21 cellular contexts compared by ENCODE assay signal in genomic region chr15:84894743-84895425, GRCh38. TPM values are rescaled to one million over a fixed set of nuclear protein-coding genes. Genes with fewer than 3 reads are reported as not detected.
DNase-seq lines count a peak whose midpoint lies in the region; ATAC-seq, FAIRE-seq and TF ChIP-seq lines count a peak whose summit lies in the region.
"Had no signal": no experiment of that assay in that cellular context is flagged by ENCODE, and none has a peak within 500 bp of the region (broad histone marks: within the 10 kb centered on the region; RNA-seq: fewer than 3 reads in every experiment).

No MANE protein-coding gene starts in this region.

- no peak overlapping the region for H4K8ac ChIP-seq in mesendoderm (ENCODE audit: low read depth, low read length)

- H3K27me3 Mint-ChIP-seq in stimulated activated naive CD8-positive, alpha-beta T cell treated with anti-CD3 and anti-CD28 coated beads, Interleukin-15, amount 100 ng/mL, for 72 hours = peaks cover 9% of the 10 kb centered on the region

- H3K4me1 ChIP-seq in K562 (replicated peaks in 1 of 2; ENCODE audit: control insufficient read depth in 2 of 2, insufficient read depth in 2 of 2, low read length in 2 of 2) = no peaks in the 10 kb centered on the region; a peak in 1 of 5 replicates
- no peaks in the 10 kb centered on the region for H3K4me1 ChIP-seq in mesendoderm (ENCODE audit: control insufficient read depth, low read depth, low read length)
- H3K4me1 ChIP-seq: HAP-1 had no signal

- ATAC-seq in K562 (peak; percentile 61), HG03565 (IDR thresholded peaks at IDR 0.05; ENCODE audit: unreplicated experiment) (no peak), HG02623 (IDR thresholded peaks at IDR 0.05; ENCODE audit: unreplicated experiment) (no peak)
- ATAC-seq in stimulated activated naive CD8-positive, alpha-beta T cell treated with anti-CD3 and anti-CD28 coated beads, Interleukin-15, amount 100 ng/mL, for 72 hours = no peak
- ATAC-seq: SK-N-SH treated with all-trans-retinoic acid at 6 μM for 48 hours had no signal

- H3K4me2 ChIP-seq in K562 (ENCODE audit: insufficient read depth, low read length) = no peak overlapping the region
- H3K4me2 ChIP-seq in mesendoderm (ENCODE audit: low read length) = no peak overlapping the region
- H3K4me2 ChIP-seq: A549 had no signal

- H3K9me3 Mint-ChIP-seq in stimulated activated naive CD8-positive, alpha-beta T cell treated with anti-CD3 and anti-CD28 coated beads, Interleukin-15, amount 100 ng/mL, for 72 hours = peaks cover 0 to 8% of the 10 kb centered on the region in 2 donors

- H3K36me3 ChIP-seq in K562 (ENCODE audit: control insufficient read depth, insufficient read depth, low read length) (no peaks in the 10 kb centered on the region), mesendoderm (ENCODE audit: control insufficient read depth, insufficient read depth, low read length) (no peaks in the 10 kb centered on the region)
- H3K36me3 ChIP-seq: HAP-1 had no signal

- no peak for TF ChIP-seq RAD21 in K562 (CRISPR knock-in tag; conservative IDR thresholded peaks at IDR 0.05 in 1 of 2, IDR thresholded peaks at IDR 0.05 in 1 of 2)

- H3K23ac ChIP-seq in mesendoderm (ENCODE audit: low read length) = no peak overlapping the region

- H2AK5ac ChIP-seq in mesendoderm (ENCODE audit: low read length) = no peak overlapping the region

- TF ChIP-seq EP300 in K562 (IDR thresholded peaks at IDR 0.05; ENCODE audit: low read length) = no peak

- BruUV-seq in K562 (replicated peaks; lab: Mats Ljungman, UMichigan) = no TSS peak

- CTCF ChIA-PET in K562 (lab: Yijun Ruan, JAX; ENCODE audit: low intra/inter-chr PET ratio) = interaction anchor here (0.6 kb wide), 1 partner anchor 106 kb away, joined by 3 read pairs; no protein-coding TSS in a partner anchor

- H2BK15ac ChIP-seq in mesendoderm (replicated peaks; ENCODE audit: low read depth) = no peak overlapping the region

- no peaks in the 10 kb centered on the region for H3K79me1 ChIP-seq in mesendoderm (ENCODE audit: low read length)

- no peak for FAIRE-seq in K562 (lab: Jason Lieb, UNC)
- no peak for FAIRE-seq in HTR-8/SVneo (lab: Jason Lieb, UNC)
- FAIRE-seq: A549 had no signal

- WGBS in K562 (ENCODE audit: insufficient coverage, low coverage, missing lambda C conversion rate) = 11% methylated on average over 12 of the region's 12 CpGs
- WGBS in mesendoderm (ENCODE audit: extremely low coverage, insufficient coverage, low lambda C conversion rate) = no CpG with 5 or more reads among the region's 12 CpGs

- H3K4me3 ChIP-seq in K562 (no peak overlapping the region), mesendoderm (ENCODE audit: low read length) (no peak overlapping the region)
- H3K4me3 ChIP-seq: A549, HAP-1 had no signal

- no peak overlapping the region for H2BK5ac ChIP-seq in mesendoderm (ENCODE audit: low read length)

- H3K18ac ChIP-seq in mesendoderm (ENCODE audit: low read length) = no peak overlapping the region

- no peaks in the 10 kb centered on the region for H3K9me3 ChIP-seq in K562 (replicated peaks; ENCODE audit: control insufficient read depth, insufficient read depth, low read depth, low read length)
- H3K9me3 ChIP-seq: A549, HAP-1 had no signal

- H3K79me2 ChIP-seq in K562 (ENCODE audit: control insufficient read depth, insufficient read depth, low read length) (no peaks in the 10 kb centered on the region), mesendoderm (ENCODE audit: control insufficient read depth, insufficient read depth, low read length) (no peaks in the 10 kb centered on the region)

- H3K27me3 ChIP-seq in K562 (ENCODE audit: control insufficient read depth in 2 of 2, insufficient read depth in 2 of 2, low read length in 2 of 2) (peaks cover 19 to 43% of the 10 kb centered on the region in 2 experiments; a peak in 3 of 5 replicates), mesendoderm (ENCODE audit: insufficient read depth, low read length, poor library complexity) (no peaks in the 10 kb centered on the region)

- in situ Hi-C loops in K562 (cut with MboI) = loop anchor here (25.0 kb wide), 1 partner anchor 308 kb away; no protein-coding TSS in a partner anchor

- H3K56ac ChIP-seq in mesendoderm (ENCODE audit: low read length) = no peak overlapping the region

- H3K9ac ChIP-seq in K562 (ENCODE audit: insufficient read depth in 1 of 2, low read depth in 2 of 2, low read length in 2 of 2) (peak overlapping the region in 1 of 2 experiments; percentile 28; a peak in 2 of 4 replicates), mesendoderm (ENCODE audit: low read length) (no peak overlapping the region)

- no peak for TF ChIP-seq POLR2A in K562 (conservative IDR thresholded peaks at IDR 0.05)

- no peak overlapping the region for H2BK120ac ChIP-seq in mesendoderm (ENCODE audit: low read depth, low read length)

- no peak overlapping the region for H2AFZ ChIP-seq in K562 (ENCODE audit: low read depth, low read length)

- H3K4ac ChIP-seq in mesendoderm (ENCODE audit: low read depth, low read length) = no peak overlapping the region

- intact Hi-C loops in K562 (cut with micrococcal nuclease) = no loop called here

- no peak overlapping the region for H3K27ac ChIP-seq in K562 (ENCODE audit: extremely low read depth, low read depth, low read length)
- no peak overlapping the region for H3K27ac ChIP-seq in mesendoderm (ENCODE audit: low read depth, low read length)
- H3K27ac ChIP-seq: HL-60 had no signal

- no peak for TF ChIP-seq CTCF in K562 (IDR thresholded peaks at IDR 0.05 in 2 of 3, conservative IDR thresholded peaks at IDR 0.05 in 1 of 3; ENCODE audit: insufficient read depth in 2 of 3, low read depth in 1 of 3, low read length in 3 of 3)

- no peaks in the 10 kb centered on the region for H3K4me1 Mint-ChIP-seq in stimulated activated naive CD8-positive, alpha-beta T cell treated with anti-CD3 and anti-CD28 coated beads, Interleukin-15, amount 100 ng/mL, for 72 hours

- H3K9me1 ChIP-seq in K562 (ENCODE audit: control insufficient read depth, insufficient read depth, low read length) = no peaks in the 10 kb centered on the region

- no peaks in the 10 kb centered on the region for H4K20me1 ChIP-seq in K562 (replicated peaks; ENCODE audit: control insufficient read depth, insufficient read depth, low read length)

- no peak overlapping the region for H3K4me3 Mint-ChIP-seq in stimulated activated naive CD8-positive, alpha-beta T cell treated with anti-CD3 and anti-CD28 coated beads, Interleukin-15, amount 100 ng/mL, for 72 hours
- H3K4me3 Mint-ChIP-seq: CD14-positive monocyte had no signal

- no peak overlapping the region for H4K5ac ChIP-seq in mesendoderm (ENCODE audit: low read length)

- DNase-seq in ELF-1 (ENCODE audit: low read depth, low spot score) = peak; percentile 94
- DNase-seq in HT-29 (ENCODE audit: low spot score) = peak; percentile 53
- DNase-seq in K562 (ENCODE audit: extremely low read depth in 1 of 4, low spot score in 3 of 4) = no peak
- DNase-seq in mesendoderm = peak; percentile 42
- DNase-seq in HTR-8/SVneo (ENCODE audit: insufficient read length, low spot score) = no peak
- DNase-seq in stimulated activated naive CD8-positive, alpha-beta T cell treated with anti-CD3 and anti-CD28 coated beads, Interleukin-15, amount 100 ng/mL, for 72 hours = no peak
- DNase-seq: COR-L47, DMS153, Kasumi-1, NCI-H1417, NCI-H2029, NCI-H2171 treated with DMSO at 0.1 percent for 48 hours, NCI-H524 had no signal

- H3K27ac Mint-ChIP-seq in stimulated activated naive CD8-positive, alpha-beta T cell treated with anti-CD3 and anti-CD28 coated beads, Interleukin-15, amount 100 ng/mL, for 72 hours = no peak overlapping the region
- H3K27ac Mint-ChIP-seq: CD14-positive monocyte had no signal

- POLR2A ChIA-PET in K562 (lab: Yijun Ruan, JAX) = interaction anchor here (0.6 to 1.0 kb wide), 2 partner anchors 202 to 782 kb away, joined by 3 read pairs; no protein-coding TSS in a partner anchor

TF ChIP-seq in K562, 482 proteins besides CTCF, POLR2A, EP300 and RAD21 (continues in another document):
- TF ChIP-seq JUND (IDR thresholded peaks at IDR 0.05; ENCODE audit: borderline replicate concordance, low read depth, low read length) (no peak), JUND (tag; IDR thresholded peaks at IDR 0.05; ENCODE audit: borderline replicate concordance, low read depth, low read length) (no peak), ZNF23 (CRISPR knock-in tag; IDR thresholded peaks at IDR 0.05) (no peak), TCF15 (CRISPR knock-in tag; IDR thresholded peaks at IDR 0.05) (no peak), CREB1 (IDR thresholded peaks at IDR 0.05) (no peak), CREB1 (CRISPR knock-in tag; IDR thresholded peaks at IDR 0.05) (no peak)

RNA-seq across cellular contexts. Expression of gene SLC28A1, which starts 10.4 kb away (rescaled TPM):
- total RNA-seq in HT-29 (2014; rRNA removed; shearing (Covaris generic)) = 0.08 and 0.13 TPM in 2 replicates
- 0.14 TPM in 1 of 2 replicates, not detected in the other for total RNA-seq in K562 (2011; cell fraction: chromatin; rRNA removed; ENCODE audit: low replicate concordance)
- total RNA-seq in K562 (2011; cell fraction: nucleolus; rRNA removed) = 0.26 TPM in 1 of 2 replicates, not detected in the other
- 0.15 TPM in 1 of 2 replicates, not detected in the other for total RNA-seq in K562 (2011; cell fraction: nucleoplasm; rRNA removed)
- total RNA-seq in K562 (2014; rRNA removed) (not detected in 2 replicates), K562 (2014; rRNA removed; fragmentation: Illumina TruSeq; extraction: Trizol) (not detected in 2 replicates), K562 (2015; rRNA removed; fragmentation: Illumina TruSeq; extraction: Trizol) (not detected in 2 replicates), K562 (2021) (not detected in 2 replicates)
- polyA plus RNA-seq in K562 (2011; rRNA removed) (not detected in 2 replicates), K562 (2014; fragmentation: Illumina TruSeq; extraction: Trizol) (not detected in 2 replicates), K562 (2014; fragmentation: Nextera tagmentation; extraction: Ambion mirVana) (under 1 TPM in 1 of 2 experiments, not detected in 1; 0.04 TPM), K562 (2014; rRNA removed) (not detected in 2 replicates)
- polyA plus RNA-seq in K562 (2011; cell fraction: cytosol; rRNA removed) = 0.06 TPM in 1 of 2 replicates, not detected in the other
- 0.06 TPM in 1 of 2 replicates, not detected in the other for polyA plus RNA-seq in K562 (2011; cell fraction: nucleus; rRNA removed)
- not detected in 2 replicates for polyA plus RNA-seq in K562 (2012)
- polyA minus RNA-seq in K562 (2011; rRNA and poly(A)+ RNA removed) = not detected in 2 replicates
- polyA minus RNA-seq in K562 (2011; cell fraction: cytosol; rRNA and poly(A)+ RNA removed) = not detected in 2 replicates
- not detected in 2 replicates for polyA minus RNA-seq in K562 (2011; cell fraction: nucleus; rRNA and poly(A)+ RNA removed)
- polyA plus RNA-seq in mesendoderm (2013, experiment 1 of 2) = not detected
- not detected for polyA plus RNA-seq in mesendoderm (2013, experiment 2 of 2)
- total RNA-seq: OCI-LY7 had no signal
- polyA plus RNA-seq: CD14-positive monocyte had no signal

Comparison
In these comparisons a context has a peak if more than half of its experiments do, and no peak if none do; other contexts are left out.
1. DNase-seq: peak in ELF-1 (single experiment), HT-29 (single experiment) and mesendoderm (single experiment); none in K562 (0 of 4), HTR-8/SVneo (single experiment) and stimulated activated naive CD8-positive, alpha-beta T cell treated with anti-CD3 and anti-CD28 coated beads, Interleukin-15, amount 100 ng/mL, for 72 hours (0 of 2).